Comparison of ENCODE assay signal across 1 cellular context in the genomic region with DNA sequence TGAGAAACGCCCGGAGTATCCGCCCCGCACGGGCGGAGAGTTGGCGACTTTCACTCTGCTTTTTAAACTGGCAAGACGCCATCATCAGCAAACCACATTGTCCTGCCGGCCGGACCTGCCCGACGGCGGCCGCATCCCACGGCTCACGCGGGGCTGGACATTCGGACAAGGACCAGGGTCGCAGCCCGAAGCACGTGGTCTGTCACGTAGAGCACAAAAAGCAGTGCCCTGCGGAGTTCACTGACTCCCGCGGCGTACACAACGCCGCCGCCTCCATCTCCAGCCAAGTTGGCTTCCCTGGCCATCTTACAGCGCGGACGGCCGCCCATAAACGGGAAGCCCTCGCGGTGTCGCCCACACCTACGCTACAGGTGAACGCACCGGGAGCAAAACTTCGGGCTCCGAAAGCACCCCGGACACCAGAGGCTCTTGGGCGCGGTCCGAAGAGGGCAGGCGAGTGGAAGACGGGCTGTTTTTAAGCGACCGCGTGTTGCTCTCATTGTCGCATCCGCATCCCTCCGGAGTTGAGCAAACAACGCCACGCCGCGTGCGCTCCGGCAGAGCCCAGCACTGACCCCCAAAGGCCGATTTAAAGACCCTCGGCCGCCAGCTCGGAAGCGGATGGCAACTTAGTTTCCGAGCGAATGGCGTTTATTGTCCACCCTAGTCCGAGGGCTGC.
A peak's percentile ranks its signal among the peaks of the same experiment; 100 is the strongest.
TF ChIP-seq lines count a peak whose summit lies in the region.

No MANE protein-coding gene starts in this region.

TF ChIP-seq in HEK293, 187 proteins besides CTCF, POLR2A, EP300 and RAD21 (continued from another document):
- peak; percentile 31; the same call in 1 of the 2 replicates for TF ChIP-seq ZNF391 (tag by site-specific recombination; IDR thresholded peaks at IDR 0.05; ENCODE audit: borderline replicate concordance, low read depth)
- TF ChIP-seq ZNF768 (tag by site-specific recombination; IDR thresholded peaks at IDR 0.05) = no peak
- TF ChIP-seq OVOL3 (tag by site-specific recombination; IDR thresholded peaks at IDR 0.05) = no peak
- no peak for TF ChIP-seq ZNF140 (tag by site-specific recombination; IDR thresholded peaks at IDR 0.05)
- no peak for TF ChIP-seq ZNF302 (tag by site-specific recombination; IDR thresholded peaks at IDR 0.05; ENCODE audit: low read depth)
- no peak for TF ChIP-seq ZNF792 (tag by site-specific recombination; IDR thresholded peaks at IDR 0.05)
- TF ChIP-seq ZNF23 (tag by site-specific recombination; IDR thresholded peaks at IDR 0.05; ENCODE audit: borderline replicate concordance) = no peak
- TF ChIP-seq SCRT1 (tag by site-specific recombination; IDR thresholded peaks at IDR 0.05; ENCODE audit: borderline replicate concordance) = peak; percentile 85; the same call in 1 of the 2 replicates
- TF ChIP-seq, protein P1, sequence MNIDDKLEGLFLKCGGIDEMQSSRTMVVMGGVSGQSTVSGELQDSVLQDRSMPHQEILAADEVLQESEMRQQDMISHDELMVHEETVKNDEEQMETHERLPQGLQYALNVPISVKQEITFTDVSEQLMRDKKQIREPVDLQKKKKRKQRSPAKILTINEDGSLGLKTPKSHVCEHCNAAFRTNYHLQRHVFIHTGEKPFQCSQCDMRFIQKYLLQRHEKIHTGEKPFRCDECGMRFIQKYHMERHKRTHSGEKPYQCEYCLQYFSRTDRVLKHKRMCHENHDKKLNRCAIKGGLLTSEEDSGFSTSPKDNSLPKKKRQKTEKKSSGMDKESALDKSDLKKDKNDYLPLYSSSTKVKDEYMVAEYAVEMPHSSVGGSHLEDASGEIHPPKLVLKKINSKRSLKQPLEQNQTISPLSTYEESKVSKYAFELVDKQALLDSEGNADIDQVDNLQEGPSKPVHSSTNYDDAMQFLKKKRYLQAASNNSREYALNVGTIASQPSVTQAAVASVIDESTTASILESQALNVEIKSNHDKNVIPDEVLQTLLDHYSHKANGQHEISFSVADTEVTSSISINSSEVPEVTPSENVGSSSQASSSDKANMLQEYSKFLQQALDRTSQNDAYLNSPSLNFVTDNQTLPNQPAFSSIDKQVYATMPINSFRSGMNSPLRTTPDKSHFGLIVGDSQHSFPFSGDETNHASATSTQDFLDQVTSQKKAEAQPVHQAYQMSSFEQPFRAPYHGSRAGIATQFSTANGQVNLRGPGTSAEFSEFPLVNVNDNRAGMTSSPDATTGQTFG (tag by site-specific recombination; IDR thresholded peaks at IDR 0.05; ENCODE audit: borderline replicate concordance) = no peak
- TF ChIP-seq, protein P2, sequence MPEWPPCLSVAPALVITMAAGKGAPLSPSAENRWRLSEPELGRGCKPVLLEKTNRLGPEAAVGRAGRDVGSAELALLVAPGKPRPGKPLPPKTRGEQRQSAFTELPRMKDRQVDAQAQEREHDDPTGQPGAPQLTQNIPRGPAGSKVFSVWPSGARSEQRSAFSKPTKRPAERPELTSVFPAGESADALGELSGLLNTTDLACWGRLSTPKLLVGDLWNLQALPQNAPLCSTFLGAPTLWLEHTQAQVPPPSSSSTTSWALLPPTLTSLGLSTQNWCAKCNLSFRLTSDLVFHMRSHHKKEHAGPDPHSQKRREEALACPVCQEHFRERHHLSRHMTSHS (tag by site-specific recombination; IDR thresholded peaks at IDR 0.05) = no peak
- TF ChIP-seq ZNF292 (tag by site-specific recombination; IDR thresholded peaks at IDR 0.05; ENCODE audit: borderline replicate concordance, low read depth) = no peak
- no peak for TF ChIP-seq TCF7L2 (IDR thresholded peaks at IDR 0.05; ENCODE audit: borderline replicate concordance, low read depth, low read length)
- TF ChIP-seq ZNF266 (tag by site-specific recombination; IDR thresholded peaks at IDR 0.05; ENCODE audit: low read depth) = no peak
- TF ChIP-seq BCL11B (tag by site-specific recombination; IDR thresholded peaks at IDR 0.05; ENCODE audit: low read depth) = peak; percentile 70; the same call in 1 of the 2 replicates
- TF ChIP-seq ZSCAN23 (tag by site-specific recombination; IDR thresholded peaks at IDR 0.05) = no peak
- TF ChIP-seq ZNF747 (tag by site-specific recombination; IDR thresholded peaks at IDR 0.05) = no peak
- no peak for TF ChIP-seq ZNF10 (tag by site-specific recombination; IDR thresholded peaks at IDR 0.05)
- no peak for TF ChIP-seq ZNF248 (tag by site-specific recombination; IDR thresholded peaks at IDR 0.05)
- no peak for TF ChIP-seq ZFP3 (tag by site-specific recombination; IDR thresholded peaks at IDR 0.05; ENCODE audit: low read depth)
- TF ChIP-seq ZNF530 (tag by site-specific recombination; IDR thresholded peaks at IDR 0.05; ENCODE audit: low read depth) = no peak
